Comparison of ENCODE assay signal across 8 cellular contexts in genomic region chr21:33542640-33543504, GRCh38. TPM values are rescaled to one million over a fixed set of nuclear protein-coding genes. Genes with fewer than 3 reads are reported as not detected.
DNase-seq lines count a peak whose midpoint lies in the region; ATAC-seq and TF ChIP-seq lines count a peak whose summit lies in the region.

Gene SON, plus strand, starts transcription at chr21:33543038. Its CDS starts 55 bp downstream, at chr21:33543093.

- peak within 1 kb of the TSS; percentile 79 for H2AFZ ChIP-seq in PC-9

- peak within 1 kb of the TSS; percentile 94 for H3K4me2 ChIP-seq in PC-9

- TSS peak; percentile 50 for BruUV-seq in PC-9 (replicated peaks; lab: Mats Ljungman, UMichigan)

- intact Hi-C loops in PC-9 (cut with micrococcal nuclease; ENCODE audit: unreplicated experiment) = loop anchor here (2.0 to 5.0 kb wide), 3 partner anchors 46 to 162 kb away; partner anchors contain the start of genes DNAJC28 and DONSON
- intact Hi-C loops in mucosa of descending colon (cut with DNase I, micrococcal nuclease) = no loop called here

- H3K79me2 ChIP-seq in PC-9 (ENCODE audit: low read depth) = peaks cover 89% of the 10 kb centered on the region

- no peaks in the 10 kb centered on the region for H3K9me2 ChIP-seq in PC-9 (ENCODE audit: insufficient read depth)

- ATAC-seq in GM21619 (IDR thresholded peaks at IDR 0.05; ENCODE audit: unreplicated experiment) (peak; percentile 93), mucosa of descending colon (peak; percentile 94)

- H3K9me3 ChIP-seq in PC-9 (ENCODE audit: insufficient read depth, low read depth) (no peaks in the 10 kb centered on the region), mucosa of descending colon (no peaks in the 10 kb centered on the region)

- H3K27ac ChIP-seq in PC-9 (peak within 1 kb of the TSS; percentile 98), epithelial cell of prostate (peak within 1 kb of the TSS; percentile 97)

- H3K27me3 ChIP-seq in PC-9 (ENCODE audit: insufficient read depth, low read depth) = no peaks in the 10 kb centered on the region

- CTCF ChIA-PET in PC-9 (lab: Charles Lee) = interaction anchor here (0.7 kb wide), 2 partner anchors 63 to 214 kb away, joined by 6 read pairs; no protein-coding TSS in a partner anchor

- H3K4me1 ChIP-seq in PC-9 (replicated peaks; ENCODE audit: insufficient read depth) = peaks cover 31% of the 10 kb centered on the region
- peaks cover 26% of the 10 kb centered on the region for H3K4me1 ChIP-seq in mucosa of descending colon (ENCODE audit: low read depth)

- peak; percentile 98 for DNase-seq in DMS153 (lab: John Stamatoyannopoulos, UW)
- DNase-seq in Jurkat, Clone E6-1 (ENCODE audit: low read depth, low spot score) = peak; percentile 98
- DNase-seq in PC-9 = peak; percentile 93 to 95
- peak; percentile 93 for DNase-seq in activated T-cell treated with anti-CD3 and anti-CD28 coated beads, Interleukin-2, amount 50 U/mL, for 1 hour
- DNase-seq in epithelial cell of prostate (ENCODE audit: low read depth, low spot score) = peak; percentile 96
- peak; percentile 97 to 99 (median 98) for DNase-seq in mucosa of descending colon
- peak; percentile 94 for DNase-seq in stimulated activated CD8-positive, alpha-beta memory T cell treated with anti-CD3 and anti-CD28 coated beads, Interleukin-4, amount 100 ng/mL, for 24 hours (ENCODE audit: low read depth)

- peaks cover 12% of the 10 kb centered on the region for H3K36me3 ChIP-seq in PC-9 (ENCODE audit: low read depth)
- H3K36me3 ChIP-seq in mucosa of descending colon (ENCODE audit: low read depth) = peaks cover 4% of the 10 kb centered on the region

- H3K4me3 ChIP-seq in Jurkat, Clone E6-1 (ENCODE audit: low read length) = peak within 1 kb of the TSS; percentile 97
- peak within 1 kb of the TSS; percentile 92 for H3K4me3 ChIP-seq in PC-9
- peak within 1 kb of the TSS; percentile 60 for H3K4me3 ChIP-seq in mucosa of descending colon

- peaks cover 43% of the 10 kb centered on the region for H4K20me1 ChIP-seq in PC-9 (ENCODE audit: insufficient read depth)

- POLR2A ChIA-PET in PC-9 (lab: Charles Lee; ENCODE audit: unreplicated experiment) = interaction anchor here (0.6 kb wide), 1 partner anchor 63 kb away, joined by 3 read pairs; the partner anchor contains the start of gene TMEM50B

- H3F3A ChIP-seq in PC-9 (ENCODE audit: insufficient read depth, low read depth) = peaks cover 18% of the 10 kb centered on the region

- no peak for TF ChIP-seq CTCF in PC-9 (conservative IDR thresholded peaks at IDR 0.05)
- TF ChIP-seq CTCF in mucosa of descending colon (IDR thresholded peaks at IDR 0.05) = no peak

RNA-seq across cellular contexts. Expression of gene SON, which starts in this region (rescaled TPM):
- polyA plus RNA-seq in Jurkat, Clone E6-1 (2012; ENCODE audit: insufficient read depth, insufficient read length) = 113 TPM
- 131 and 158 TPM in 2 replicates for total RNA-seq in PC-9 (2021)
- total RNA-seq in mucosa of descending colon = 100 to 1,000 TPM; 240 to 293 (median 254) TPM

Comparison
In these comparisons a context has a peak if more than half of its experiments do, and no peak if none do; other contexts are left out.
1. Peak in every context shown above with its lines: DNase-seq, ATAC-seq, H3K4me3 ChIP-seq and H3K27ac ChIP-seq.